Comparison of ENCODE assay signal across 1 cellular context in the genomic region with DNA sequence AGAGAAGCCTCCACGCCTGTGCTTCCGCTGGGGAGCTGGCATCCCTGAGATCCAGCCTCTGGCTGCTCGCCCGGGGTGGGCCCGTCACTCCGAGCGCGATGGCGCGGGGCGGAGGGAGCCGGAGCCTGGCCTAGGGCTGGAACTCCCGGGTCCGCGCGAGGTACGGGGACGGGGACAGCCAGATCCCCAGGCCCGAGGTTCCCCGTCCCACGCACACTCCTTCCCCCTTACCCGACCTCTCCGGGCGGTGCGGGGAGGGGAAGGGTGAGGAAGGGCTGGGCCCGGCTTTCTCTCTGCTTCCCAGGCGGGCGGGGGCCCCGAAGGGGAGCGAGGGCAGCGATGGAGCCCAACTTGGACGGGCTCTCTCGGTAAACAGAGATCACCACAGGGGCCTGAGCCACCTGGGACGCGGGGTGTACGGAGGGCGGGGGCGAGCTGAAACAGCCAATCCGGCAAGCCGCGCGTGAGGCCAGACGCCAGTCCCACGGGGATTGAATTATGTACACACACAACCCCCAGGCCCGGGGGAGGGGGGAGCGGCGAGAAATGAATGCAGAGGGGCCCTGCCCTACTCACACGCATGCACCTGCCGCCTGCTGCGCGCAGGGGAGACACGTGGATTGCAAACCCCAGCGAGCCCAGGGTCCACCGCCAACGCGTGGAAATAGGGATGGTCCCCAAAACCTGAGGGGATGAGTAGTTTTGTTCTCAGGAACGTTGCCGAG.
TF ChIP-seq lines count a peak whose summit lies in the region.

A gene with protein sequence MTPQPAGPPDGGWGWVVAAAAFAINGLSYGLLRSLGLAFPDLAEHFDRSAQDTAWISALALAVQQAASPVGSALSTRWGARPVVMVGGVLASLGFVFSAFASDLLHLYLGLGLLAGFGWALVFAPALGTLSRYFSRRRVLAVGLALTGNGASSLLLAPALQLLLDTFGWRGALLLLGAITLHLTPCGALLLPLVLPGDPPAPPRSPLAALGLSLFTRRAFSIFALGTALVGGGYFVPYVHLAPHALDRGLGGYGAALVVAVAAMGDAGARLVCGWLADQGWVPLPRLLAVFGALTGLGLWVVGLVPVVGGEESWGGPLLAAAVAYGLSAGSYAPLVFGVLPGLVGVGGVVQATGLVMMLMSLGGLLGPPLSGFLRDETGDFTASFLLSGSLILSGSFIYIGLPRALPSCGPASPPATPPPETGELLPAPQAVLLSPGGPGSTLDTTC (minus strand): TSS at position 549 of the 725 bp plus-strand sequence. CDS start 579 bp downstream, outside the sequence.

TF ChIP-seq in liver, 16 proteins besides CTCF, POLR2A, EP300 and RAD21 (continued from another document):
- TF ChIP-seq GABPA (IDR thresholded peaks at IDR 0.05 in 1 of 2, conservative IDR thresholded peaks at IDR 0.05 in 1 of 2): no peak
- peak; percentile 19 for TF ChIP-seq YY1 (IDR thresholded peaks at IDR 0.05)
- TF ChIP-seq, protein P1, sequence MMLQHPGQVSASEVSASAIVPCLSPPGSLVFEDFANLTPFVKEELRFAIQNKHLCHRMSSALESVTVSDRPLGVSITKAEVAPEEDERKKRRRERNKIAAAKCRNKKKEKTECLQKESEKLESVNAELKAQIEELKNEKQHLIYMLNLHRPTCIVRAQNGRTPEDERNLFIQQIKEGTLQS (IDR thresholded peaks at IDR 0.05): no peak
- TF ChIP-seq JUND (IDR thresholded peaks at IDR 0.05): no peak
- TF ChIP-seq, protein P2, sequence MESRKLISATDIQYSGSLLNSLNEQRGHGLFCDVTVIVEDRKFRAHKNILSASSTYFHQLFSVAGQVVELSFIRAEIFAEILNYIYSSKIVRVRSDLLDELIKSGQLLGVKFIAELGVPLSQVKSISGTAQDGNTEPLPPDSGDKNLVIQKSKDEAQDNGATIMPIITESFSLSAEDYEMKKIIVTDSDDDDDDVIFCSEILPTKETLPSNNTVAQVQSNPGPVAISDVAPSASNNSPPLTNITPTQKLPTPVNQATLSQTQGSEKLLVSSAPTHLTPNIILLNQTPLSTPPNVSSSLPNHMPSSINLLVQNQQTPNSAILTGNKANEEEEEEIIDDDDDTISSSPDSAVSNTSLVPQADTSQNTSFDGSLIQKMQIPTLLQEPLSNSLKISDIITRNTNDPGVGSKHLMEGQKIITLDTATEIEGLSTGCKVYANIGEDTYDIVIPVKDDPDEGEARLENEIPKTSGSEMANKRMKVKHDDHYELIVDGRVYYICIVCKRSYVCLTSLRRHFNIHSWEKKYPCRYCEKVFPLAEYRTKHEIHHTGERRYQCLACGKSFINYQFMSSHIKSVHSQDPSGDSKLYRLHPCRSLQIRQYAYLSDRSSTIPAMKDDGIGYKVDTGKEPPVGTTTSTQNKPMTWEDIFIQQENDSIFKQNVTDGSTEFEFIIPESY (IDR thresholded peaks at IDR 0.05): no peak
- TF ChIP-seq HNF4A (conservative IDR thresholded peaks at IDR 0.05): peak in 1 of 2 donors; percentile 15
- no peak for TF ChIP-seq FOXA1 (IDR thresholded peaks at IDR 0.05)
